Comparison of ENCODE assay signal across 11 cellular contexts in genomic region chr5:171365351-171365750, GRCh38. TPM values are rescaled to one million over a fixed set of nuclear protein-coding genes. Genes with fewer than 3 reads are reported as not detected.
A peak's percentile ranks its signal among the peaks of the same experiment; 100 is the strongest.
DNase-seq lines count a peak whose midpoint lies in the region; ATAC-seq and TF ChIP-seq lines count a peak whose summit lies in the region.
"Had no signal": no experiment of that assay in that cellular context is flagged by ENCODE, and none has a peak within 500 bp of the region (broad histone marks: within the 10 kb centered on the region; RNA-seq: fewer than 3 reads in every experiment).

No MANE protein-coding gene starts in this region.

- peak; percentile 32 for TF ChIP-seq CTCF in AG09319 (IDR thresholded peaks at IDR 0.05; ENCODE audit: low read depth, low read length)
- TF ChIP-seq CTCF in GM13977 (IDR thresholded peaks at IDR 0.05; ENCODE audit: extremely low read depth, insufficient read depth, missing control alignments): peak; percentile 43
- peak; percentile 43 for TF ChIP-seq CTCF in foreskin keratinocyte (conservative IDR thresholded peaks at IDR 0.05)

- in situ Hi-C loops in GM13977 (cut with MboI; ENCODE audit: low pct_unique_long_range_greater_than_20kb, low sequenced_read_pairs, unreplicated experiment) (no loop called here), SK-MEL-5 (cut with HindIII; ENCODE audit: low pct_unique_long_range_greater_than_20kb, low sequenced_read_pairs) (no loop called here)

- H3K27me3 ChIP-seq in foreskin keratinocyte: no peaks in the 10 kb centered on the region
- H3K27me3 ChIP-seq: ovary had no signal

- ATAC-seq in foreskin keratinocyte (peak; percentile 21), GM18498 (IDR thresholded peaks at IDR 0.05; ENCODE audit: unreplicated experiment) (no peak)

- H3K4me1 ChIP-seq in foreskin keratinocyte: no peaks in the 10 kb centered on the region

- DNase-seq in AG09319 (ENCODE audit: extremely low read depth, low read depth): no peak
- DNase-seq in GM13977 (ENCODE audit: low spot score): no peak
- peak; percentile 64 for DNase-seq in SK-MEL-5 (ENCODE audit: low read depth, low spot score)
- DNase-seq in foreskin keratinocyte: no peak
- no peak for DNase-seq in activated CD4-positive, CD25-positive, alpha-beta regulatory T cell treated with anti-CD3 and anti-CD28 coated beads, Interleukin-2, amount 50 U/mL, for 72 hours
- no peak for DNase-seq in NOMO-1 (lab: John Stamatoyannopoulos, UW; ENCODE audit: unreplicated experiment in 2 of 2)
- DNase-seq in DMS79 treated with DMSO at 0.1 percent for 48 hours (lab: John Stamatoyannopoulos, UW): no peak
- DNase-seq: ovary, SHP77 treated with DMSO at 0.1 percent for 48 hours had no signal

- no peak overlapping the region for H3K27ac ChIP-seq in foreskin keratinocyte
- H3K27ac ChIP-seq: ovary had no signal

RNA-seq across cellular contexts. Expression of gene NPM1, which starts 22.3 kb away (rescaled TPM):
- 3,487 and 3,786 TPM in 2 replicates for total RNA-seq in SK-MEL-5 (2014; rRNA removed; shearing (Covaris generic))
- 3,077 and 3,459 TPM in 2 replicates for polyA plus RNA-seq in SK-MEL-5 (2015; cell fraction: cytosol; rRNA removed)
- polyA plus RNA-seq in SK-MEL-5 (2015; cell fraction: nucleus; rRNA removed): 1,553 and 1,691 TPM in 2 replicates
- 2,005 and 2,487 TPM in 2 replicates for total RNA-seq in foreskin keratinocyte
- polyA plus RNA-seq in foreskin keratinocyte: 1,746 and 2,423 TPM in 2 replicates

RNA-seq across cellular contexts. Expression of gene FGF18, which starts 54.1 kb away (rescaled TPM):
- not detected in 2 replicates for total RNA-seq in SK-MEL-5 (2014; rRNA removed; shearing (Covaris generic))
- 0.04 TPM in 1 of 2 replicates, not detected in the other for polyA plus RNA-seq in SK-MEL-5 (2015; cell fraction: cytosol; rRNA removed)
- 0.73 TPM in 1 of 2 replicates, not detected in the other for polyA plus RNA-seq in SK-MEL-5 (2015; cell fraction: nucleus; rRNA removed)
- total RNA-seq in foreskin keratinocyte: not detected in 2 replicates
- polyA plus RNA-seq in foreskin keratinocyte: 0.06 TPM in 1 of 2 replicates, not detected in the other

RNA-seq across cellular contexts. Expression of gene TLX3, which starts 56.3 kb away (rescaled TPM):
- total RNA-seq in SK-MEL-5 (2014; rRNA removed; shearing (Covaris generic)): not detected in 2 replicates
- polyA plus RNA-seq in SK-MEL-5 (2015; cell fraction: cytosol; rRNA removed): not detected in 2 replicates
- not detected in 2 replicates for polyA plus RNA-seq in SK-MEL-5 (2015; cell fraction: nucleus; rRNA removed)
- total RNA-seq in foreskin keratinocyte: not detected in 2 replicates
- polyA plus RNA-seq in foreskin keratinocyte: 0.03 TPM in 1 of 2 replicates, not detected in the other
- total RNA-seq: LHCN-M2, ovary had no signal
